In genomic region chr12:19880724-19881123, GRCh38 we compare ENCODE assay signal across 31 cellular contexts.
"Had no signal": no experiment of that assay in that cellular context is flagged by ENCODE, and none has a peak within 500 bp of the region (broad histone marks: within the 10 kb centered on the region; RNA-seq: fewer than 3 reads in every experiment).

No MANE protein-coding gene starts in this region.

- H3K27me3 ChIP-seq: brain microvascular endothelial cell, esophagus squamous epithelium had no signal

- H3K36me3 ChIP-seq: brain microvascular endothelial cell, esophagus squamous epithelium, WERI-Rb-1 had no signal

- H3K27ac ChIP-seq: brain microvascular endothelial cell, epithelial cell of prostate, esophagus squamous epithelium, WERI-Rb-1 had no signal

- FAIRE-seq: bronchial epithelial cell, colon, frontal cortex had no signal

- H3K9me3 ChIP-seq: esophagus squamous epithelium had no signal

- ATAC-seq: activated CD4-positive, CD25-positive, alpha-beta regulatory T cell treated with anti-CD3 and anti-CD28 coated beads, Interleukin-2, amount 50 U/mL, for 24 hours; activated CD8-positive, alpha-beta T cell treated with anti-CD3 and anti-CD28 coated beads for 36 hours; activated T-cell treated with anti-CD3 and anti-CD28 coated beads, Interleukin-2, amount 50 U/mL, for 4 hours; activated T-helper 17 cell treated with anti-CD3 and anti-CD28 coated beads, Interleukin-2, amount 50 U/mL, for 72 hours; effector memory CD8-positive, alpha-beta T cell; T-helper 17 cell had no signal

- H3K4me3 ChIP-seq: esophagus squamous epithelium had no signal

- DNase-seq: activated B cell treated with CpG ODN at 0.5 μM for 24 hours; activated CD4-positive, alpha-beta T cell treated with anti-CD3 and anti-CD28 coated beads for 48 hours; activated CD4-positive, alpha-beta T cell treated with anti-CD3 and anti-CD28 coated beads, Interleukin-2, amount 50 U/mL, for 1 hour; activated CD4-positive, alpha-beta T cell treated with anti-CD3 and anti-CD28 coated beads, Interleukin-2, amount 50 U/mL, for 48 hours; activated CD8-positive, alpha-beta memory T cell treated with anti-CD3 and anti-CD28 coated beads for 24 hours; activated CD8-positive, alpha-beta T cell treated with anti-CD3 and anti-CD28 coated beads for 36 hours; activated effector memory CD4-positive, alpha-beta T cell treated with Interleukin-2 at 50 U/mL for 16 hours; activated gamma-delta T cell treated with Interleukin-2 at 50 U/mL for 16 hours; activated naive CD4-positive, alpha-beta T cell treated with anti-CD3 and anti-CD28 coated beads, Interleukin-2, amount 50 U/mL, for 16 hours; activated naive CD4-positive, alpha-beta T cell treated with Interleukin-2 at 50 U/mL for 16 hours; activated T-cell treated with anti-CD3 and anti-CD28 coated beads, Interleukin-2, amount 50 U/mL, for 4 hours; amygdala; aorta; brain microvascular endothelial cell; cortex of kidney; dermis blood vessel endothelial cell; effector CD4-positive, alpha-beta T cell; effector memory CD8-positive, alpha-beta T cell; esophagus squamous epithelium; foreskin fibroblast; head of caudate nucleus; T-helper 1 cell; T-helper 17 cell; T1000; WERI-Rb-1 had no signal
